14 cellular contexts compared by ENCODE assay signal in genomic region chr13:112558696-112559418, GRCh38. TPM values are rescaled to one million over a fixed set of nuclear protein-coding genes. Genes with fewer than 3 reads are reported as not detected.
DNase-seq lines count a peak whose midpoint lies in the region; ATAC-seq and TF ChIP-seq lines count a peak whose summit lies in the region.
"Had no signal": no experiment of that assay in that cellular context is flagged by ENCODE, and none has a peak within 500 bp of the region (broad histone marks: within the 10 kb centered on the region; RNA-seq: fewer than 3 reads in every experiment).

No MANE protein-coding gene starts in this region.

- H3K36me3 ChIP-seq in cardiac muscle cell = peaks cover 17% of the 10 kb centered on the region

- intact Hi-C loops in left ventricle myocardium superior (cut with micrococcal nuclease) = no loop called here

- peaks cover 14% of the 10 kb centered on the region for H3K4me1 ChIP-seq in cardiac muscle cell (ENCODE audit: low read depth)
- H3K4me1 ChIP-seq: Caco-2 had no signal

- DNase-seq in cardiac muscle cell (ENCODE audit: low read depth in 1 of 2, low spot score in 1 of 2) (no peak), left ventricle myocardium superior (no peak), glomerular endothelial cell (ENCODE audit: extremely low read depth, low read depth, low spot score) (peak; percentile 52), pulmonary artery endothelial cell (ENCODE audit: low read depth, low spot score) (peak; percentile 79), A172 (ENCODE audit: low spot score) (no peak)
- DNase-seq: 8988T; C1 segment of cervical spinal cord; Caco-2; CD4-positive, alpha-beta T cell; GOT3; H9 had no signal

- H3K27me3 ChIP-seq in cardiac muscle cell = no peaks in the 10 kb centered on the region

- no peak overlapping the region for H3K4me3 ChIP-seq in cardiac muscle cell

- H3K27ac ChIP-seq in cardiac muscle cell = peak overlapping the region; percentile 22

- TF ChIP-seq CTCF in cardiac muscle cell (IDR thresholded peaks at IDR 0.05; ENCODE audit: low read depth, low read length) = no peak

- ATAC-seq in left ventricle myocardium superior (no peak), GM19023 (IDR thresholded peaks at IDR 0.05; ENCODE audit: unreplicated experiment) (no peak), HG02610 (IDR thresholded peaks at IDR 0.05; ENCODE audit: unreplicated experiment) (no peak)
- ATAC-seq: HepG2 had no signal

- no peaks in the 10 kb centered on the region for H3K9me3 ChIP-seq in cardiac muscle cell (ENCODE audit: low read depth)
- H3K9me3 ChIP-seq: Caco-2 had no signal

RNA-seq across cellular contexts. Expression of gene TUBGCP3, which starts 29.1 kb away (rescaled TPM):
- total RNA-seq in cardiac muscle cell (9.9 and 12.9 TPM in 2 replicates), left ventricle myocardium superior (16.0 TPM), glomerular endothelial cell (16.1 and 24.6 TPM in 2 replicates), pulmonary artery endothelial cell (22.4 and 26.1 TPM in 2 replicates)
- 12.5 and 16.7 TPM in 2 replicates for polyA plus RNA-seq in cardiac muscle cell
- total RNA-seq in A172 (2014; rRNA removed; shearing (Covaris generic)) = 14.3 and 16.7 TPM in 2 replicates

Comparison
In these comparisons a context has a peak if more than half of its experiments do, and no peak if none do; other contexts are left out.
1. DNase-seq: peak in glomerular endothelial cell (single experiment) and pulmonary artery endothelial cell (single experiment); none in cardiac muscle cell (0 of 2), left ventricle myocardium superior (single experiment) and A172 (single experiment).